ENCODE assay signal across 2 cellular contexts in genomic region chr7:2369139-2369538, GRCh38.
TF ChIP-seq lines count a peak whose summit lies in the region.

No MANE protein-coding gene starts in this region.

TF ChIP-seq in HepG2, 621 proteins besides CTCF, POLR2A, EP300 and RAD21:
- TF ChIP-seq ZFY (CRISPR knock-in tag; IDR thresholded peaks at IDR 0.05) = no peak
- TF ChIP-seq RBM22 (optimal IDR thresholded peaks at IDR 0.05; ENCODE audit: low read length) = peak; percentile 67
- TF ChIP-seq RBFOX2 (IDR thresholded peaks at IDR 0.05; ENCODE audit: low read depth, low read length) = 0 out of 2 replicates have a peak, but pooled peaks have one; percentile 25

TF ChIP-seq in GM12878, 131 proteins besides CTCF, POLR2A, EP300 and RAD21:
- TF ChIP-seq MYB (IDR thresholded peaks at IDR 0.05; ENCODE audit: borderline replicate concordance, low read depth, low read length) (no peak), POLR2AphosphoS5 (IDR thresholded peaks at IDR 0.05; ENCODE audit: low read length) (peak; percentile 41; the same call in 1 of the 2 replicates)
